1 cellular context compared by ENCODE assay signal in genomic region chr14:61034416-61035100, GRCh38.
TF ChIP-seq lines count a peak whose summit lies in the region.

No MANE protein-coding gene starts in this region.

TF ChIP-seq in GM12878, 131 proteins besides CTCF, POLR2A, EP300 and RAD21 (continued from another document):
- no peak for TF ChIP-seq IRF5 (IDR thresholded peaks at IDR 0.05; ENCODE audit: borderline replicate concordance)
TF ChIP-seq in GM12878: peak in this region for 0.
